Comparison of ENCODE assay signal across 8 cellular contexts in genomic region chr19:40464059-40465024, GRCh38. TPM values are rescaled to one million over a fixed set of nuclear protein-coding genes. Genes with fewer than 3 reads are reported as not detected.
DNase-seq lines count a peak whose midpoint lies in the region; ATAC-seq and TF ChIP-seq lines count a peak whose summit lies in the region.

No MANE protein-coding gene starts in this region.

- H3K4me2 ChIP-seq in Karpas-422 (ENCODE audit: low read depth, low read length, poor library complexity, severe bottlenecking), result no peak overlapping the region

- peaks cover 12% of the 10 kb centered on the region for H3K4me1 ChIP-seq in Karpas-422 (ENCODE audit: low read length)

- no peaks in the 10 kb centered on the region for H3K27me3 ChIP-seq in Karpas-422 (ENCODE audit: low read length)

- no peak for ATAC-seq in stimulated activated naive CD8-positive, alpha-beta T cell treated with anti-CD3 and anti-CD28 coated beads, Interleukin-15, amount 100 ng/mL, for 72 hours

- no peak overlapping the region for H3K27ac ChIP-seq in Karpas-422 (ENCODE audit: low read length)

- peak overlapping the region; percentile 66 for H3K4me3 Mint-ChIP-seq in nephron progenitor cell
- H3K4me3 Mint-ChIP-seq in stimulated activated naive CD8-positive, alpha-beta T cell treated with anti-CD3 and anti-CD28 coated beads, Interleukin-15, amount 100 ng/mL, for 72 hours, result peak overlapping the region; percentile 84 to 87

- H3K36me3 Mint-ChIP-seq in nephron progenitor cell (ENCODE audit: low read depth), result no peaks in the 10 kb centered on the region

- H2AFZ ChIP-seq in Karpas-422 (ENCODE audit: low read length), result no peak overlapping the region

- H3K9me3 ChIP-seq in Karpas-422 (ENCODE audit: low read length), result no peaks in the 10 kb centered on the region

- no peaks in the 10 kb centered on the region for H3K79me2 ChIP-seq in Karpas-422 (ENCODE audit: low read length)

- no peaks in the 10 kb centered on the region for H4K20me1 ChIP-seq in Karpas-422 (ENCODE audit: insufficient read depth, low read depth, low read length)

- DNase-seq in DMS 273 treated with DMSO at 0.1 percent for 48 hours (lab: John Stamatoyannopoulos, UW) (peak; percentile 67), Karpas-422 (peak; percentile 90), RKO (ENCODE audit: low spot score) (peak; percentile 91), fibroblast of the aortic adventitia (ENCODE audit: low read depth) (peak; percentile 95), nephron progenitor cell (peak; percentile 91), GM19238 (ENCODE audit: insufficient read length, low spot score) (no peak)
- peak; percentile 53 for DNase-seq in activated T-helper 9 cell treated with anti-CD3 and anti-CD28 coated beads, Interleukin-2, amount 50 U/mL, for 16 hours (ENCODE audit: low read depth)
- peak; percentile 51 to 59 for DNase-seq in stimulated activated naive CD8-positive, alpha-beta T cell treated with anti-CD3 and anti-CD28 coated beads, Interleukin-15, amount 100 ng/mL, for 72 hours

- H3K27me3 Mint-ChIP-seq in nephron progenitor cell (ENCODE audit: low read depth, poor library complexity), result peaks cover 42% of the 10 kb centered on the region
- H3K27me3 Mint-ChIP-seq in stimulated activated naive CD8-positive, alpha-beta T cell treated with anti-CD3 and anti-CD28 coated beads, Interleukin-15, amount 100 ng/mL, for 72 hours, result peaks cover 9% of the 10 kb centered on the region

- no peak overlapping the region for H3K27ac Mint-ChIP-seq in nephron progenitor cell
- H3K27ac Mint-ChIP-seq in stimulated activated naive CD8-positive, alpha-beta T cell treated with anti-CD3 and anti-CD28 coated beads, Interleukin-15, amount 100 ng/mL, for 72 hours, result no peak overlapping the region

- no peaks in the 10 kb centered on the region for H3K9me3 Mint-ChIP-seq in nephron progenitor cell
- H3K9me3 Mint-ChIP-seq in stimulated activated naive CD8-positive, alpha-beta T cell treated with anti-CD3 and anti-CD28 coated beads, Interleukin-15, amount 100 ng/mL, for 72 hours, result no peaks in the 10 kb centered on the region

- peak; percentile 95 for TF ChIP-seq CTCF in fibroblast of the aortic adventitia (IDR thresholded peaks at IDR 0.05; ENCODE audit: insufficient read depth, low read length)
- peak; percentile 79 for TF ChIP-seq CTCF in nephron progenitor cell (IDR thresholded peaks at IDR 0.05)

- H3K9ac ChIP-seq in Karpas-422 (ENCODE audit: low read length), result no peak overlapping the region

- H3K4me1 Mint-ChIP-seq in nephron progenitor cell, result peaks cover 22% of the 10 kb centered on the region
- H3K4me1 Mint-ChIP-seq in stimulated activated naive CD8-positive, alpha-beta T cell treated with anti-CD3 and anti-CD28 coated beads, Interleukin-15, amount 100 ng/mL, for 72 hours, result peaks cover 28% of the 10 kb centered on the region

- H3K4me3 ChIP-seq in Karpas-422 (ENCODE audit: low read length) (no peak overlapping the region), fibroblast of the aortic adventitia (ENCODE audit: low read depth, low read length) (peak overlapping the region; percentile 91)

- no peaks in the 10 kb centered on the region for H3K36me3 ChIP-seq in Karpas-422 (ENCODE audit: insufficient read depth, low read length)

- no peaks in the 10 kb centered on the region for H3K9me2 ChIP-seq in Karpas-422 (replicated peaks; ENCODE audit: insufficient read depth, low read length)

RNA-seq across cellular contexts. Expression of gene BLVRB, which starts 1.2 kb away (rescaled TPM):
- total RNA-seq in Karpas-422 (2014; rRNA removed; shearing (Covaris generic); ENCODE audit: low replicate concordance), result 10.2 and 14.5 TPM in 2 replicates
- 71.5 and 77.2 TPM in 2 replicates for total RNA-seq in fibroblast of the aortic adventitia (ENCODE audit: low replicate concordance)

RNA-seq across cellular contexts. Expression of gene SPTBN4, which starts 2.5 kb away (rescaled TPM):
- 1.0 and 1.1 TPM in 2 replicates for total RNA-seq in Karpas-422 (2014; rRNA removed; shearing (Covaris generic); ENCODE audit: low replicate concordance)
- 3.5 and 9.5 TPM in 2 replicates for total RNA-seq in fibroblast of the aortic adventitia (ENCODE audit: low replicate concordance)

RNA-seq across cellular contexts. Expression of gene SERTAD3, which starts 20.2 kb away (rescaled TPM):
- total RNA-seq in Karpas-422 (2014; rRNA removed; shearing (Covaris generic); ENCODE audit: low replicate concordance), result 14.1 and 14.9 TPM in 2 replicates
- 6.2 and 24.4 TPM in 2 replicates for total RNA-seq in fibroblast of the aortic adventitia (ENCODE audit: low replicate concordance)

RNA-seq across cellular contexts. Expression of gene SERTAD1, which starts 38.5 kb away (rescaled TPM):
- total RNA-seq in Karpas-422 (2014; rRNA removed; shearing (Covaris generic); ENCODE audit: low replicate concordance), result 4.8 and 8.4 TPM in 2 replicates
- 13.8 and 18.2 TPM in 2 replicates for total RNA-seq in fibroblast of the aortic adventitia (ENCODE audit: low replicate concordance)

RNA-seq across cellular contexts. Expression of gene PRX, which starts 51.2 kb away (rescaled TPM):
- 0.56 and 0.61 TPM in 2 replicates for total RNA-seq in Karpas-422 (2014; rRNA removed; shearing (Covaris generic); ENCODE audit: low replicate concordance)
- 2.0 and 10.2 TPM in 2 replicates for total RNA-seq in fibroblast of the aortic adventitia (ENCODE audit: low replicate concordance)
